Comparison of ENCODE assay signal across 7 cellular contexts in genomic region chr19:49086296-49086695, GRCh38. TPM values are rescaled to one million over a fixed set of nuclear protein-coding genes. Genes with fewer than 3 reads are reported as not detected.
DNase-seq lines count a peak whose midpoint lies in the region; ATAC-seq and TF ChIP-seq lines count a peak whose summit lies in the region.

No MANE protein-coding gene starts in this region.

- H3K9me3 ChIP-seq in iPS-20b (ENCODE audit: insufficient read depth, low read depth, low read length), result no peaks in the 10 kb centered on the region

- H3K9ac ChIP-seq in iPS-20b (ENCODE audit: low read depth, low read length), result peak overlapping the region; percentile 85

- peaks cover 49% of the 10 kb centered on the region for H3K36me3 ChIP-seq in iPS-20b (ENCODE audit: insufficient read depth, low read depth, low read length)

- TF ChIP-seq CTCF in HL-60 (IDR thresholded peaks at IDR 0.05; ENCODE audit: insufficient read depth, low read length), result no peak

- H3K27ac ChIP-seq in HL-60 (replicated peaks) (peak overlapping the region; percentile 95), iPS-20b (ENCODE audit: low read length) (peak overlapping the region; percentile 16)

- H3K27me3 ChIP-seq in HL-60 (ENCODE audit: insufficient read depth, poor library complexity, severe bottlenecking) (no peaks in the 10 kb centered on the region), iPS-20b (ENCODE audit: insufficient read depth, low read length) (no peaks in the 10 kb centered on the region)

- no peaks in the 10 kb centered on the region for H3K9me3 Mint-ChIP-seq in activated T-helper 17 cell treated with anti-CD3 and anti-CD28 coated beads, Interleukin-2, amount 50 U/mL, for 72 hours
- no peaks in the 10 kb centered on the region for H3K9me3 Mint-ChIP-seq in stimulated activated naive CD8-positive, alpha-beta T cell treated with anti-CD3 and anti-CD28 coated beads, Interleukin-15, amount 100 ng/mL, for 72 hours

- no peak for DNase-seq in HL-60 (ENCODE audit: low read depth in 1 of 2, low spot score in 1 of 2)
- no peak for DNase-seq in stimulated activated naive CD8-positive, alpha-beta T cell treated with anti-CD3 and anti-CD28 coated beads, Interleukin-15, amount 100 ng/mL, for 72 hours
- DNase-seq in islet precursor cell, result no peak
- DNase-seq in cerebellar cortex (ENCODE audit: low spot score), result no peak

- peak overlapping the region; percentile 92 for H3K4me3 Mint-ChIP-seq in activated T-helper 17 cell treated with anti-CD3 and anti-CD28 coated beads, Interleukin-2, amount 50 U/mL, for 72 hours
- peak overlapping the region; percentile 98 to 99 for H3K4me3 Mint-ChIP-seq in stimulated activated naive CD8-positive, alpha-beta T cell treated with anti-CD3 and anti-CD28 coated beads, Interleukin-15, amount 100 ng/mL, for 72 hours

- H3K4me1 ChIP-seq in iPS-20b (ENCODE audit: insufficient read depth, low read length), result no peaks in the 10 kb centered on the region

- peak overlapping the region; percentile 99 for H3K27ac Mint-ChIP-seq in activated T-helper 17 cell treated with anti-CD3 and anti-CD28 coated beads, Interleukin-2, amount 50 U/mL, for 72 hours
- peak overlapping the region; percentile 97 to 100 for H3K27ac Mint-ChIP-seq in stimulated activated naive CD8-positive, alpha-beta T cell treated with anti-CD3 and anti-CD28 coated beads, Interleukin-15, amount 100 ng/mL, for 72 hours

- H3K4me3 ChIP-seq in HL-60 (replicated peaks; ENCODE audit: insufficient read depth, low read length) (peak overlapping the region; percentile 94), iPS-20b (ENCODE audit: low read length) (peak overlapping the region; percentile 84)

- ATAC-seq in activated T-helper 17 cell treated with anti-CD3 and anti-CD28 coated beads, Interleukin-2, amount 50 U/mL, for 72 hours (replicated peaks), result no peak
- ATAC-seq in stimulated activated naive CD8-positive, alpha-beta T cell treated with anti-CD3 and anti-CD28 coated beads, Interleukin-15, amount 100 ng/mL, for 72 hours, result no peak
- no peak for ATAC-seq in HG03196 (IDR thresholded peaks at IDR 0.05; ENCODE audit: unreplicated experiment)

- peaks cover 3% of the 10 kb centered on the region for H3K27me3 Mint-ChIP-seq in activated T-helper 17 cell treated with anti-CD3 and anti-CD28 coated beads, Interleukin-2, amount 50 U/mL, for 72 hours
- no peaks in the 10 kb centered on the region for H3K27me3 Mint-ChIP-seq in stimulated activated naive CD8-positive, alpha-beta T cell treated with anti-CD3 and anti-CD28 coated beads, Interleukin-15, amount 100 ng/mL, for 72 hours

- peaks cover 63% of the 10 kb centered on the region for H3K36me3 Mint-ChIP-seq in activated T-helper 17 cell treated with anti-CD3 and anti-CD28 coated beads, Interleukin-2, amount 50 U/mL, for 72 hours (ENCODE audit: low read depth)

- H3K4me1 Mint-ChIP-seq in activated T-helper 17 cell treated with anti-CD3 and anti-CD28 coated beads, Interleukin-2, amount 50 U/mL, for 72 hours, result peaks cover 30% of the 10 kb centered on the region
- H3K4me1 Mint-ChIP-seq in stimulated activated naive CD8-positive, alpha-beta T cell treated with anti-CD3 and anti-CD28 coated beads, Interleukin-15, amount 100 ng/mL, for 72 hours, result peaks cover 54% of the 10 kb centered on the region

RNA-seq across cellular contexts. Expression of gene SNRNP70, which starts 1.0 kb away (rescaled TPM):
- total RNA-seq in activated T-helper 17 cell treated with anti-CD3 and anti-CD28 coated beads, Interleukin-2, amount 50 U/mL, for 72 hours, result 100 to 1,000 TPM; 114 to 204 TPM

RNA-seq across cellular contexts. Expression of gene KCNA7, which starts 13.8 kb away (rescaled TPM):
- total RNA-seq in activated T-helper 17 cell treated with anti-CD3 and anti-CD28 coated beads, Interleukin-2, amount 50 U/mL, for 72 hours, result not detected

RNA-seq across cellular contexts. Expression of gene NTF4, which starts 21.7 kb away (rescaled TPM):
- not detected for total RNA-seq in activated T-helper 17 cell treated with anti-CD3 and anti-CD28 coated beads, Interleukin-2, amount 50 U/mL, for 72 hours

RNA-seq across cellular contexts. Expression of gene LIN7B, which starts 27.9 kb away (rescaled TPM):
- total RNA-seq in activated T-helper 17 cell treated with anti-CD3 and anti-CD28 coated beads, Interleukin-2, amount 50 U/mL, for 72 hours, result 1 to 10 TPM; 4.1 to 4.7 TPM

RNA-seq across cellular contexts. Expression of gene CGB7, which starts 28.7 kb away (rescaled TPM):
- under 1 TPM in 1 of 2 donors, not detected in 1; 0.32 TPM for total RNA-seq in activated T-helper 17 cell treated with anti-CD3 and anti-CD28 coated beads, Interleukin-2, amount 50 U/mL, for 72 hours
